Comparison of ENCODE assay signal across 16 cellular contexts in the genomic region with DNA sequence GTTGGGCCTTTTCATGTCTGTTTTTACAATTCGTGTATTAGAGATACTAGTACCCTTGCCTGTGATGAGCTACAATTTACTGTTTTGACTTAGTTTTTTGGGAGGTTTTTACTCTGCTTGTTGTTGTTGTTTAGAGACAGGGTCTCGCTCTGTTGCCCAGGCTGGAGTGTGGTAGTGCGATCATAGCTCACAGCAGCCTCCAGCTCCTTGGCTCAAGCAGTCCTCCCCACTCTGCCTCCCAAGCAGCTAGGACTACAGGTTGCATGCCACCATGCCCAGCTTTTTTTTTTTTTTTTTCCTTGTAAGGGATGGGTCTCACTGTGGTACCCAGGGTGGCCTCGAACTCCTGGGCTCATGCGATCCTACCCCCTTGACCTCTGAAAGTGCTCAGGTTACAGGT. TPM values are rescaled to one million over a fixed set of nuclear protein-coding genes. Genes with fewer than 3 reads are reported as not detected.
A peak's percentile ranks its signal among the peaks of the same experiment; 100 is the strongest.
DNase-seq lines count a peak whose midpoint lies in the region; ATAC-seq, FAIRE-seq and TF ChIP-seq lines count a peak whose summit lies in the region.
"Had no signal": no experiment of that assay in that cellular context is flagged by ENCODE, and none has a peak within 500 bp of the region (broad histone marks: within the 10 kb centered on the region; RNA-seq: fewer than 3 reads in every experiment).

No MANE protein-coding gene starts in this region.

- no peak for TF ChIP-seq CTCF in cardiac muscle cell (IDR thresholded peaks at IDR 0.05; ENCODE audit: low read depth, low read length)
- TF ChIP-seq CTCF in progenitor cell of endocrine pancreas (IDR thresholded peaks at IDR 0.05; ENCODE audit: unreplicated experiment) = no peak

- H3K9me3 ChIP-seq in cardiac muscle cell (ENCODE audit: low read depth) = no peaks in the 10 kb centered on the region
- H3K9me3 ChIP-seq: BLaER1 treated with 17β-estradiol and CSF1 and Interleukin-3, amounts not matched to agents 10 nM and 100 nM had no signal

- H3K27ac ChIP-seq in cardiac muscle cell = peak overlapping the region; percentile 83
- H3K27ac ChIP-seq: BLaER1 treated with 17β-estradiol and CSF1 and Interleukin-3, amounts not matched to agents 10 nM and 100 nM had no signal

- no peaks in the 10 kb centered on the region for H3K27me3 ChIP-seq in cardiac muscle cell
- H3K27me3 ChIP-seq: BLaER1 treated with 17β-estradiol and CSF1 and Interleukin-3, amounts not matched to agents 10 nM and 100 nM had no signal

- no peak overlapping the region for H3K4me3 Mint-ChIP-seq in central memory CD8-positive, alpha-beta T cell
- no peak overlapping the region for H3K4me3 Mint-ChIP-seq in progenitor cell of endocrine pancreas (ENCODE audit: low read depth)
- H3K4me3 Mint-ChIP-seq: CD4-positive, alpha-beta T cell; GM23338 had no signal

- H3K27ac Mint-ChIP-seq in central memory CD8-positive, alpha-beta T cell (ENCODE audit: low read depth) = peak overlapping the region; percentile 56
- peak overlapping the region; percentile 32 for H3K27ac Mint-ChIP-seq in progenitor cell of endocrine pancreas
- H3K27ac Mint-ChIP-seq: CD4-positive, alpha-beta T cell had no signal

- H3K4me1 ChIP-seq in cardiac muscle cell (ENCODE audit: low read depth) = peaks cover 7% of the 10 kb centered on the region

- H3K4me1 Mint-ChIP-seq in central memory CD8-positive, alpha-beta T cell = peaks cover 5% of the 10 kb centered on the region
- no peaks in the 10 kb centered on the region for H3K4me1 Mint-ChIP-seq in progenitor cell of endocrine pancreas (ENCODE audit: low read depth)

- no peak overlapping the region for H3K4me3 ChIP-seq in cardiac muscle cell
- H3K4me3 ChIP-seq: BLaER1 treated with 17β-estradiol and CSF1 and Interleukin-3, amounts not matched to agents 10 nM and 100 nM; GM23338 had no signal

- H3K27me3 Mint-ChIP-seq in central memory CD8-positive, alpha-beta T cell = no peaks in the 10 kb centered on the region
- no peaks in the 10 kb centered on the region for H3K27me3 Mint-ChIP-seq in progenitor cell of endocrine pancreas
- H3K27me3 Mint-ChIP-seq: CD4-positive, alpha-beta T cell had no signal

- intact Hi-C loops in Right ventricle myocardium superior (cut with DNase I) = no loop called here

- FAIRE-seq in GM19239 (lab: Jason Lieb, UNC) = peak; percentile 49

- ATAC-seq in Right ventricle myocardium superior (ENCODE audit: poor library complexity) = no peak
- no peak for ATAC-seq in central memory CD8-positive, alpha-beta T cell (replicated peaks; ENCODE audit: extremely low read depth, poor library complexity, severe bottlenecking)
- ATAC-seq: GM23338 had no signal

- no peaks in the 10 kb centered on the region for H3K9me3 Mint-ChIP-seq in central memory CD8-positive, alpha-beta T cell
- H3K9me3 Mint-ChIP-seq in progenitor cell of endocrine pancreas (ENCODE audit: low read depth) = no peaks in the 10 kb centered on the region
- H3K9me3 Mint-ChIP-seq: CD4-positive, alpha-beta T cell; GM23338 had no signal

- peaks cover 34% of the 10 kb centered on the region for H3K36me3 Mint-ChIP-seq in central memory CD8-positive, alpha-beta T cell (ENCODE audit: insufficient read depth)
- H3K36me3 Mint-ChIP-seq in progenitor cell of endocrine pancreas (ENCODE audit: insufficient read depth) = peaks cover 18% of the 10 kb centered on the region

- no peak for DNase-seq in cardiac muscle cell (ENCODE audit: low read depth in 1 of 2, low spot score in 1 of 2)
- no peak for DNase-seq in Right ventricle myocardium superior
- no peak for DNase-seq in GM19239 (ENCODE audit: insufficient read length, low spot score)
- DNase-seq in central memory CD8-positive, alpha-beta T cell (ENCODE audit: low spot score in 2 of 2) = no peak
- no peak for DNase-seq in progenitor cell of endocrine pancreas (ENCODE audit: low spot score, unreplicated experiment)
- no peak for DNase-seq in NCI-H2029 (lab: John Stamatoyannopoulos, UW)
- no peak for DNase-seq in hippocampal formation (lab: John Stamatoyannopoulos, UW)
- DNase-seq: ACHN; Calu3; CD4-positive, alpha-beta T cell; DMS 273 treated with DMSO at 0.1 percent for 48 hours; H7 had no signal

- peaks cover 17% of the 10 kb centered on the region for H3K36me3 ChIP-seq in cardiac muscle cell

RNA-seq across cellular contexts. Expression of gene DIP2B, which starts 52.0 kb away (rescaled TPM):
- total RNA-seq in cardiac muscle cell (39.3 and 55.1 TPM in 2 replicates), Right ventricle myocardium superior (10.1 TPM), progenitor cell of endocrine pancreas (29.7 and 30.2 TPM in 2 replicates)
- polyA plus RNA-seq in cardiac muscle cell = 15.5 and 17.7 TPM in 2 replicates

RNA-seq across cellular contexts. Expression of gene LARP4, which starts 52.1 kb away (rescaled TPM):
- total RNA-seq in cardiac muscle cell = 25.8 and 28.9 TPM in 2 replicates
- polyA plus RNA-seq in cardiac muscle cell = 28.3 and 36.8 TPM in 2 replicates
- total RNA-seq in Right ventricle myocardium superior = 58.5 TPM
- total RNA-seq in progenitor cell of endocrine pancreas = 58.5 and 64.2 TPM in 2 replicates

RNA-seq across cellular contexts. Expression of gene FAM186A, which starts 56.4 kb away (rescaled TPM):
- total RNA-seq in cardiac muscle cell (not detected in 2 replicates), Right ventricle myocardium superior (not detected), progenitor cell of endocrine pancreas (not detected in 2 replicates)
- 0.47 and 0.57 TPM in 2 replicates for polyA plus RNA-seq in cardiac muscle cell
- total RNA-seq: A172; Calu3; CD4-positive, alpha-beta T cell; Daoy; GM23338; H7 had no signal
- polyA plus RNA-seq: GM23338 had no signal
